Comparison of ENCODE assay signal across 17 cellular contexts in the genomic region with DNA sequence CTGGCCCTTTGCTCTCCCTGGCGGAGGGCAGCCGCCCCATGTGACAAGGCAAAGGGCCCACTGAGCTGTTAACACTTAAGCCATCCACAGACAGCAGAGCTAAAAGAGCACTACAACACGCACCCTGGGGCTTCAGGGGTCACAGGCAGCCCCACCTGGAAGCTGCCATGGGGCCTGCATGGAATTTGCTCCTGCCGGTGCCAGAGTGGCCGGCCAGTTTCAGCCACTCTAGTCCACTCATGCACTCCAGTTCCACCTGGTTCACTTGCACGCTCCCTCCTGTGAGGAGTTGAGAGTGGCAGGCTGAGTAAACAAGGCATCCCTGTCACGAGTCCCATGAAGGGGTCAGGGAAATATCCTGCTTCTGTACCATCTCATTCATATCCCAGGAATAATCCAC. TPM values are rescaled to one million over a fixed set of nuclear protein-coding genes. Genes with fewer than 3 reads are reported as not detected.
DNase-seq lines count a peak whose midpoint lies in the region; ATAC-seq, FAIRE-seq and TF ChIP-seq lines count a peak whose summit lies in the region.
"Had no signal": no experiment of that assay in that cellular context is flagged by ENCODE, and none has a peak within 500 bp of the region (broad histone marks: within the 10 kb centered on the region; RNA-seq: fewer than 3 reads in every experiment).

No MANE protein-coding gene starts in this region.

- no peaks in the 10 kb centered on the region for H3K9me3 ChIP-seq in HepG2 (ENCODE audit: low read length)
- no peaks in the 10 kb centered on the region for H3K9me3 ChIP-seq in upper lobe of right lung
- H3K9me3 ChIP-seq: BE2C had no signal

- no peak for TF ChIP-seq RAD21 in HepG2 (CRISPR knock-in tag; IDR thresholded peaks at IDR 0.05)

- H3K27me3 ChIP-seq in HepG2 (ENCODE audit: control insufficient read depth in 1 of 2, insufficient read depth in 2 of 2, low read length in 2 of 2) (peaks cover 0 to 3% of the 10 kb centered on the region in 2 experiments; a peak in 1 of 5 replicates), upper lobe of right lung (no peaks in the 10 kb centered on the region)
- H3K27me3 ChIP-seq: BE2C had no signal

- no peak overlapping the region for H3K4me2 ChIP-seq in HepG2 (ENCODE audit: low read depth, low read length)
- H3K4me2 ChIP-seq: A549 had no signal

- no peak overlapping the region for H3K27ac ChIP-seq in coronary artery
- H3K27ac ChIP-seq in HepG2 (ENCODE audit: extremely low read length, insufficient read depth, low read length), result no peak overlapping the region
- no peak overlapping the region for H3K27ac ChIP-seq in upper lobe of right lung
- H3K27ac ChIP-seq: A549, C4-2B had no signal

- H3K79me2 ChIP-seq in HepG2 (ENCODE audit: insufficient read depth, low read length), result no peaks in the 10 kb centered on the region

- POLR2A ChIA-PET in HepG2 (lab: Yijun Ruan, JAX), result no interaction called here

- ATAC-seq in HepG2 (peak; percentile 34; the same call in 1 of the 3 replicates), upper lobe of right lung (peak; percentile 40)
- ATAC-seq: A549 had no signal

- WGBS in HepG2 (ENCODE audit: low lambda C conversion rate), result 0% methylated on average over 2 of the region's 7 CpGs

- no TSS peak for BruUV-seq in HepG2 (replicated peaks; lab: Mats Ljungman, UMichigan)

- intact Hi-C loops in HepG2 (cut with micrococcal nuclease; ENCODE audit: unreplicated experiment), result loop anchor here (5.0 to 10.0 kb wide), 2 partner anchors 57 to 175 kb away; a partner anchor contains a TSS
- intact Hi-C loops in upper lobe of right lung (cut with DNase I), result loop anchor here (10.0 kb wide), 1 partner anchor 235 kb away; no protein-coding TSS in a partner anchor

- in situ Hi-C loops in HepG2 (cut with HindIII; ENCODE audit: extremely low pct_ligation_motif_present, low pct_unique_long_range_greater_than_20kb), result loop anchor here (10.0 kb wide), 1 partner anchor 55 kb away; a partner anchor contains a TSS

- H4K20me1 ChIP-seq in HepG2 (ENCODE audit: insufficient read depth, low read length), result no peaks in the 10 kb centered on the region

- peak; percentile 49 for DNase-seq in activated CD8-positive, alpha-beta memory T cell treated with anti-CD3 and anti-CD28 coated beads for 24 hours
- DNase-seq in activated CD8-positive, alpha-beta memory T cell treated with anti-CD3 and anti-CD28 coated beads, Interleukin-2, amount 50 U/mL, for 48 hours, result no peak
- peak; percentile 4 for DNase-seq in coronary artery (ENCODE audit: low spot score)
- no peak for DNase-seq in HepG2 (ENCODE audit: low spot score)
- DNase-seq in upper lobe of right lung, result no peak
- no peak for DNase-seq in anterior cingulate cortex (lab: John Stamatoyannopoulos, UW)
- DNase-seq: BE2C; CD4-positive, alpha-beta memory T cell; DND-41; GDM1; GOT3; HCEC 1CT; HFFc6 had no signal

- CTCF ChIA-PET in HepG2 (lab: Yijun Ruan, JAX; ENCODE audit: low intra/inter-chr PET ratio, low total read pairs), result no interaction called here

- H3K9ac ChIP-seq in HepG2 (ENCODE audit: insufficient read depth, low read depth, low read length), result no peak overlapping the region

- TF ChIP-seq POLR2A in HepG2 (IDR thresholded peaks at IDR 0.05; ENCODE audit: insufficient read depth in 1 of 2, low read depth in 2 of 2, low read length in 2 of 2), result no peak

- FAIRE-seq in HepG2 (lab: Jason Lieb, UNC), result no peak
- FAIRE-seq: A549, GM12892, GM19239 had no signal

- TF ChIP-seq CTCF in coronary artery (IDR thresholded peaks at IDR 0.05) (no peak), HepG2 (CRISPR knock-in tag; IDR thresholded peaks at IDR 0.05) (no peak), upper lobe of right lung (IDR thresholded peaks at IDR 0.05) (no peak)

- H2AFZ ChIP-seq in HepG2 (ENCODE audit: low read length), result no peak overlapping the region

- no peaks in the 10 kb centered on the region for H3K36me3 ChIP-seq in HepG2 (replicated peaks in 1 of 2; ENCODE audit: control insufficient read depth in 1 of 2, insufficient read depth in 2 of 2, low read length in 2 of 2)
- H3K36me3 ChIP-seq in upper lobe of right lung, result no peaks in the 10 kb centered on the region
- H3K36me3 ChIP-seq: BE2C had no signal

- TF ChIP-seq EP300 in HepG2 (IDR thresholded peaks at IDR 0.05; ENCODE audit: low read depth in 2 of 2, low read length in 2 of 2) (no peak), HepG2 (CRISPR knock-in tag; IDR thresholded peaks at IDR 0.05; ENCODE audit: borderline replicate concordance) (no peak)

- H3K4me3 ChIP-seq in coronary artery (no peak overlapping the region), HepG2 (replicated peaks in 1 of 3; ENCODE audit: insufficient read depth in 1 of 3, low read depth in 2 of 3, low read length in 3 of 3) (no peak overlapping the region), upper lobe of right lung (no peak overlapping the region)
- H3K4me3 ChIP-seq: A549 had no signal

- H3K4me1 ChIP-seq in HepG2 (ENCODE audit: insufficient read depth, low read length) (peaks cover 5% of the 10 kb centered on the region; the same call in 1 of the 2 replicates), upper lobe of right lung (no peaks in the 10 kb centered on the region)
- H3K4me1 ChIP-seq: A549, BE2C had no signal

TF ChIP-seq in HepG2, 621 proteins besides CTCF, POLR2A, EP300 and RAD21:
- no peak for TF ChIP-seq ZNF660 (CRISPR knock-in tag; IDR thresholded peaks at IDR 0.05; ENCODE audit: borderline replicate concordance, low read depth)
- TF ChIP-seq, protein P1, sequence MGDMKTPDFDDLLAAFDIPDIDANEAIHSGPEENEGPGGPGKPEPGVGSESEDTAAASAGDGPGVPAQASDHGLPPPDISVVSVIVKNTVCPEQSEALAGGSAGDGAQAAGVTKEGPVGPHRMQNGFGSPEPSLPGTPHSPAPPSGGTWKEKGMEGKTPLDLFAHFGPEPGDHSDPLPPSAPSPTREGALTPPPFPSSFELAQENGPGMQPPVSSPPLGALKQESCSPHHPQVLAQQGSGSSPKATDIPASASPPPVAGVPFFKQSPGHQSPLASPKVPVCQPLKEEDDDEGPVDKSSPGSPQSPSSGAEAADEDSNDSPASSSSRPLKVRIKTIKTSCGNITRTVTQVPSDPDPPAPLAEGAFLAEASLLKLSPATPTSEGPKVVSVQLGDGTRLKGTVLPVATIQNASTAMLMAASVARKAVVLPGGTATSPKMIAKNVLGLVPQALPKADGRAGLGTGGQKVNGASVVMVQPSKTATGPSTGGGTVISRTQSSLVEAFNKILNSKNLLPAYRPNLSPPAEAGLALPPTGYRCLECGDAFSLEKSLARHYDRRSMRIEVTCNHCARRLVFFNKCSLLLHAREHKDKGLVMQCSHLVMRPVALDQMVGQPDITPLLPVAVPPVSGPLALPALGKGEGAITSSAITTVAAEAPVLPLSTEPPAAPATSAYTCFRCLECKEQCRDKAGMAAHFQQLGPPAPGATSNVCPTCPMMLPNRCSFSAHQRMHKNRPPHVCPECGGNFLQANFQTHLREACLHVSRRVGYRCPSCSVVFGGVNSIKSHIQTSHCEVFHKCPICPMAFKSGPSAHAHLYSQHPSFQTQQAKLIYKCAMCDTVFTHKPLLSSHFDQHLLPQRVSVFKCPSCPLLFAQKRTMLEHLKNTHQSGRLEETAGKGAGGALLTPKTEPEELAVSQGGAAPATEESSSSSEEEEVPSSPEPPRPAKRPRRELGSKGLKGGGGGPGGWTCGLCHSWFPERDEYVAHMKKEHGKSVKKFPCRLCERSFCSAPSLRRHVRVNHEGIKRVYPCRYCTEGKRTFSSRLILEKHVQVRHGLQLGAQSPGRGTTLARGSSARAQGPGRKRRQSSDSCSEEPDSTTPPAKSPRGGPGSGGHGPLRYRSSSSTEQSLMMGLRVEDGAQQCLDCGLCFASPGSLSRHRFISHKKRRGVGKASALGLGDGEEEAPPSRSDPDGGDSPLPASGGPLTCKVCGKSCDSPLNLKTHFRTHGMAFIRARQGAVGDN (CRISPR knock-in tag; IDR thresholded peaks at IDR 0.05), result 0 out of 2 replicates have a peak, but pooled peaks have one; percentile 8

RNA-seq across cellular contexts. Expression of a gene that starts 55.3 kb away (rescaled TPM):
- total RNA-seq in HepG2 (2016; rRNA removed; fragmentation: Illumina TruSeq; extraction: Trizol) (5.4 TPM in 2 replicates), upper lobe of right lung (4.7 TPM)
- 4.3 and 5.4 TPM in 2 replicates for total RNA-seq in HepG2 (2016; cell fraction: cytosol; rRNA removed; fragmentation: Illumina TruSeq; extraction: Trizol; ENCODE audit: low read depth)
- 4.6 and 5.5 TPM in 2 replicates for total RNA-seq in HepG2 (2016; cell fraction: insoluble cytoplasmic fraction; rRNA removed; fragmentation: Illumina TruSeq; extraction: Trizol)
- 7.8 and 9.0 TPM in 2 replicates for total RNA-seq in HepG2 (2016; cell fraction: membrane; rRNA removed; fragmentation: Illumina TruSeq; extraction: Trizol)
- 3.8 and 4.7 TPM in 2 replicates for total RNA-seq in HepG2 (2016; cell fraction: nucleus; rRNA removed; fragmentation: Illumina TruSeq; extraction: Trizol)
- 2.1 and 3.4 TPM in 2 replicates for polyA plus RNA-seq in HepG2 (2011; rRNA removed)
- polyA plus RNA-seq in HepG2 (2011; cell fraction: cytosol; rRNA removed), result 1.6 and 1.8 TPM in 2 replicates
- 7.7 and 9.6 TPM in 2 replicates for polyA plus RNA-seq in HepG2 (2011; cell fraction: nucleus; rRNA removed)
- 2.2 and 3.0 TPM in 2 replicates for polyA plus RNA-seq in HepG2 (2012)
- 6.0 TPM in 2 replicates for polyA plus RNA-seq in HepG2 (2016; cell fraction: cytosol; fragmentation: Illumina TruSeq; extraction: Trizol; ENCODE audit: low read depth)
- polyA plus RNA-seq in HepG2 (2016; cell fraction: insoluble cytoplasmic fraction; fragmentation: Illumina TruSeq; extraction: Trizol; ENCODE audit: low read depth), result 3.3 and 3.7 TPM in 2 replicates
- 7.1 and 8.4 TPM in 2 replicates for polyA plus RNA-seq in HepG2 (2016; cell fraction: membrane; fragmentation: Illumina TruSeq; extraction: Trizol; ENCODE audit: low read depth)
- polyA plus RNA-seq in HepG2 (2016; cell fraction: nucleus; fragmentation: Illumina TruSeq; extraction: Trizol; ENCODE audit: insufficient read depth, low read depth), result 5.6 and 5.8 TPM in 2 replicates
- 1.1 and 3.7 TPM in 2 replicates for polyA minus RNA-seq in HepG2 (2011; rRNA and poly(A)+ RNA removed; ENCODE audit: low replicate concordance)
- polyA minus RNA-seq in HepG2 (2011; cell fraction: cytosol; rRNA and poly(A)+ RNA removed), result 1.5 and 1.9 TPM in 2 replicates
- polyA minus RNA-seq in HepG2 (2011; cell fraction: nucleus; rRNA and poly(A)+ RNA removed), result 2.4 and 3.1 TPM in 2 replicates

Comparison
In these comparisons a context has a peak if more than half of its experiments do, and no peak if none do; other contexts are left out.
1. DNase-seq: peak in activated CD8-positive, alpha-beta memory T cell treated with anti-CD3 and anti-CD28 coated beads for 24 hours (single experiment) and coronary artery (single experiment); none in activated CD8-positive, alpha-beta memory T cell treated with anti-CD3 and anti-CD28 coated beads, Interleukin-2, amount 50 U/mL, for 48 hours (single experiment), HepG2 (single experiment), upper lobe of right lung (single experiment) and anterior cingulate cortex (0 of 58).